ENCODE assay signal across 9 cellular contexts in the genomic region with DNA sequence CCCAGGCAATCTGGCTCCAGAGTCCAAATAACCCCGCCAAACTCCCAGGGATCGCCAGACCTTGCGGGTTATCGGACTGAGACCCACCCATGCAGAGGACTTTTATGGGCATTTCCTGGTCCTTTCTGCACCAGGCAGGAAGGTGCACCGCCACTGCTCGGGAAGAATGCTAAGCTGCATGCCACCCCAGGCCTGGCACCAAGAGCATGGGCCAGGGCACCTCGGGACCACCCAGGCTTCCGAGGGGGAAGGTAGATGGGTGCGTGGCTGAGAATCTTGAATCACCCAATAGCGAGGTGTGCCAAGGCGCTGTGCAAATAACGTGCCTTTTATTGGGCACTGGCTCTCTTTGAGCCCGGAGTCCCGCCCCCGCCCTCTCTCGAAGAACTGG. TPM values are rescaled to one million over a fixed set of nuclear protein-coding genes. Genes with fewer than 3 reads are reported as not detected.
A peak's percentile ranks its signal among the peaks of the same experiment; 100 is the strongest.
DNase-seq lines count a peak whose midpoint lies in the region; ATAC-seq, FAIRE-seq and TF ChIP-seq lines count a peak whose summit lies in the region.
"Had no signal": no experiment of that assay in that cellular context is flagged by ENCODE, and none has a peak within 500 bp of the region (broad histone marks: within the 10 kb centered on the region; RNA-seq: fewer than 3 reads in every experiment).

No MANE protein-coding gene starts in this region.

- H3K4me3 Mint-ChIP-seq in activated CD4-positive, alpha-beta T cell treated with anti-CD3 and anti-CD28 coated beads, Interleukin-2, amount 10 ng/mL, durations not matched to agents 24 days and 14 days: peak overlapping the region; percentile 83
- peak overlapping the region; percentile 89 for H3K4me3 Mint-ChIP-seq in T-helper 17 cell

- peak overlapping the region; percentile 51 to 86 (median 72) for H3K27ac ChIP-seq in pancreas

- H3K36me3 ChIP-seq in pancreas: no peaks in the 10 kb centered on the region

- H3K36me3 Mint-ChIP-seq in activated CD4-positive, alpha-beta T cell treated with anti-CD3 and anti-CD28 coated beads, Interleukin-2, amount 10 ng/mL, durations not matched to agents 24 days and 14 days (ENCODE audit: low read depth): peaks cover 8% of the 10 kb centered on the region
- no peaks in the 10 kb centered on the region for H3K36me3 Mint-ChIP-seq in T-helper 17 cell (ENCODE audit: low read depth)

- intact Hi-C loops in activated CD4-positive, alpha-beta T cell treated with anti-CD3 and anti-CD28 coated beads, Interleukin-2, amount 10 ng/mL, durations not matched to agents 24 days and 14 days (cut with micrococcal nuclease): loop anchor here (2.0 to 5.0 kb wide), 5 partner anchors 28 to 235 kb away; a partner anchor contains a TSS
- intact Hi-C loops in pancreas (cut with DNase I): no loop called here

- 1 to 2% methylated on average over 16 of the region's 16 CpGs for WGBS in pancreas, 2 donors

- peaks cover 23% of the 10 kb centered on the region for H3K4me1 Mint-ChIP-seq in activated CD4-positive, alpha-beta T cell treated with anti-CD3 and anti-CD28 coated beads, Interleukin-2, amount 10 ng/mL, durations not matched to agents 24 days and 14 days
- peaks cover 16% of the 10 kb centered on the region for H3K4me1 Mint-ChIP-seq in T-helper 17 cell

- no peak for TF ChIP-seq CTCF in pancreas (IDR thresholded peaks at IDR 0.05)

- H3K9me3 ChIP-seq in T-helper 17 cell (ENCODE audit: control insufficient read depth, low read length, poor library complexity, severe bottlenecking) (no peaks in the 10 kb centered on the region), pancreas (no peaks in the 10 kb centered on the region)

- ATAC-seq in HG03571 (IDR thresholded peaks at IDR 0.05; ENCODE audit: unreplicated experiment) (peak; percentile 3), T-helper 17 cell (peak; percentile 9), pancreas (peak; percentile 5 to 29 (median 9))

- peak overlapping the region; percentile 83 for H3K27ac Mint-ChIP-seq in activated CD4-positive, alpha-beta T cell treated with anti-CD3 and anti-CD28 coated beads, Interleukin-2, amount 10 ng/mL, durations not matched to agents 24 days and 14 days
- H3K27ac Mint-ChIP-seq in T-helper 17 cell: peak overlapping the region; percentile 82

- no peaks in the 10 kb centered on the region for H3K9me3 Mint-ChIP-seq in activated CD4-positive, alpha-beta T cell treated with anti-CD3 and anti-CD28 coated beads, Interleukin-2, amount 10 ng/mL, durations not matched to agents 24 days and 14 days

- H3K27me3 ChIP-seq in pancreas: no peaks in the 10 kb centered on the region

- no peak for FAIRE-seq in pancreas (lab: Jason Lieb, UNC)

- H3K4me3 ChIP-seq in pancreas: peak overlapping the region; percentile 16 to 56 (median 46)

- DNase-seq in activated CD4-positive, alpha-beta T cell treated with anti-CD3 and anti-CD28 coated beads, Interleukin-2, amount 10 ng/mL, durations not matched to agents 24 days and 14 days: no peak
- DNase-seq in activated CD4-positive, alpha-beta T cell treated with anti-CD3 and anti-CD28 coated beads, Interleukin-2, amount 50 U/mL, for 1 hour: no peak
- DNase-seq in T-helper 17 cell: peak in 2 of 3 donors; percentile 17 to 26
- DNase-seq in fibroblast of peridontal ligament (ENCODE audit: extremely low read depth): peak; percentile 20
- peak in 5 of 6 donors; percentile 50 to 72 (median 64) for DNase-seq in pancreas
- DNase-seq in NAMALWA (ENCODE audit: low spot score): no peak
- DNase-seq in OCI-M2 (lab: John Stamatoyannopoulos, UW; ENCODE audit: unreplicated experiment): no peak

- H3K4me1 ChIP-seq in pancreas: peaks cover 0 to 7% (median 0%) of the 10 kb centered on the region in 3 donors

- no peaks in the 10 kb centered on the region for H3K27me3 Mint-ChIP-seq in activated CD4-positive, alpha-beta T cell treated with anti-CD3 and anti-CD28 coated beads, Interleukin-2, amount 10 ng/mL, durations not matched to agents 24 days and 14 days
- H3K27me3 Mint-ChIP-seq in T-helper 17 cell: no peaks in the 10 kb centered on the region

RNA-seq across cellular contexts. Expression of a gene that starts 0.4 kb away (rescaled TPM):
- total RNA-seq in activated CD4-positive, alpha-beta T cell treated with anti-CD3 and anti-CD28 coated beads, Interleukin-2, amount 10 ng/mL, durations not matched to agents 24 days and 14 days: 1.8 and 2.4 TPM in 2 replicates
- total RNA-seq in T-helper 17 cell (1 to 10 TPM; 4.0 to 4.3 TPM), pancreas (1 to 10 TPM in 5 of 6 donors, under 1 TPM in 1; 0.79 to 1.3 (median 1.2) TPM)
- polyA plus RNA-seq in pancreas: 1 to 10 TPM; 1.1 to 1.2 TPM
- total RNA-seq: glomerular endothelial cell had no signal

RNA-seq across cellular contexts. Expression of a gene that starts 5.6 kb away (rescaled TPM):
- 59.3 and 59.7 TPM in 2 replicates for total RNA-seq in activated CD4-positive, alpha-beta T cell treated with anti-CD3 and anti-CD28 coated beads, Interleukin-2, amount 10 ng/mL, durations not matched to agents 24 days and 14 days
- 10 to 100 TPM; 21.0 to 30.3 TPM for total RNA-seq in T-helper 17 cell
- total RNA-seq in pancreas: 10 to 100 TPM in 5 of 6 donors, 1 to 10 TPM in 1; 8.7 to 21.3 (median 15.9) TPM
- polyA plus RNA-seq in pancreas: 10 to 100 TPM; 13.6 to 17.3 TPM

RNA-seq across cellular contexts. Expression of a gene that starts 28.0 kb away (rescaled TPM):
- total RNA-seq in activated CD4-positive, alpha-beta T cell treated with anti-CD3 and anti-CD28 coated beads, Interleukin-2, amount 10 ng/mL, durations not matched to agents 24 days and 14 days: 26.3 and 26.7 TPM in 2 replicates
- total RNA-seq in T-helper 17 cell (10 to 100 TPM; 24.2 to 40.5 TPM), pancreas (10 to 100 TPM in 2 of 6 donors, 1 to 10 TPM in 4; 7.2 to 12.8 (median 9.5) TPM)
- 10 to 100 TPM; 22.3 to 33.7 TPM for polyA plus RNA-seq in pancreas

RNA-seq across cellular contexts. Expression of a gene that starts 42.8 kb away (rescaled TPM):
- total RNA-seq in activated CD4-positive, alpha-beta T cell treated with anti-CD3 and anti-CD28 coated beads, Interleukin-2, amount 10 ng/mL, durations not matched to agents 24 days and 14 days: 27.5 and 29.6 TPM in 2 replicates
- 10 to 100 TPM; 37.9 to 38.9 TPM for total RNA-seq in T-helper 17 cell
- 10 to 100 TPM in 5 of 6 donors, 1 to 10 TPM in 1; 9.3 to 13.5 (median 12.0) TPM for total RNA-seq in pancreas
- polyA plus RNA-seq in pancreas: 10 to 100 TPM; 15.0 to 19.3 TPM

RNA-seq across cellular contexts. Expression of a gene that starts 43.0 kb away (rescaled TPM):
- total RNA-seq in activated CD4-positive, alpha-beta T cell treated with anti-CD3 and anti-CD28 coated beads, Interleukin-2, amount 10 ng/mL, durations not matched to agents 24 days and 14 days: 7.9 and 9.9 TPM in 2 replicates
- total RNA-seq in T-helper 17 cell (1 to 10 TPM in 1 of 2 donors, under 1 TPM in 1; 0.52 to 1.5 TPM), pancreas (1 to 10 TPM in 2 of 6 donors, under 1 TPM in 4; 0.51 to 1.5 (median 0.60) TPM)
- 1 to 10 TPM; 5.2 to 7.2 TPM for polyA plus RNA-seq in pancreas

Comparison
In these comparisons a context has a peak if more than half of its experiments do, and no peak if none do; other contexts are left out.
1. DNase-seq: peak in T-helper 17 cell (2 of 3), fibroblast of peridontal ligament (single experiment) and pancreas (5 of 6); none in activated CD4-positive, alpha-beta T cell treated with anti-CD3 and anti-CD28 coated beads, Interleukin-2, amount 10 ng/mL, durations not matched to agents 24 days and 14 days (single experiment), activated CD4-positive, alpha-beta T cell treated with anti-CD3 and anti-CD28 coated beads, Interleukin-2, amount 50 U/mL, for 1 hour (single experiment), NAMALWA (single experiment) and OCI-M2 (single experiment).
2. Peak in every context shown above with its lines, with median percentiles within 50 percentile points of each other: ATAC-seq.